ENCODE assay signal across 8 cellular contexts in the genomic region with DNA sequence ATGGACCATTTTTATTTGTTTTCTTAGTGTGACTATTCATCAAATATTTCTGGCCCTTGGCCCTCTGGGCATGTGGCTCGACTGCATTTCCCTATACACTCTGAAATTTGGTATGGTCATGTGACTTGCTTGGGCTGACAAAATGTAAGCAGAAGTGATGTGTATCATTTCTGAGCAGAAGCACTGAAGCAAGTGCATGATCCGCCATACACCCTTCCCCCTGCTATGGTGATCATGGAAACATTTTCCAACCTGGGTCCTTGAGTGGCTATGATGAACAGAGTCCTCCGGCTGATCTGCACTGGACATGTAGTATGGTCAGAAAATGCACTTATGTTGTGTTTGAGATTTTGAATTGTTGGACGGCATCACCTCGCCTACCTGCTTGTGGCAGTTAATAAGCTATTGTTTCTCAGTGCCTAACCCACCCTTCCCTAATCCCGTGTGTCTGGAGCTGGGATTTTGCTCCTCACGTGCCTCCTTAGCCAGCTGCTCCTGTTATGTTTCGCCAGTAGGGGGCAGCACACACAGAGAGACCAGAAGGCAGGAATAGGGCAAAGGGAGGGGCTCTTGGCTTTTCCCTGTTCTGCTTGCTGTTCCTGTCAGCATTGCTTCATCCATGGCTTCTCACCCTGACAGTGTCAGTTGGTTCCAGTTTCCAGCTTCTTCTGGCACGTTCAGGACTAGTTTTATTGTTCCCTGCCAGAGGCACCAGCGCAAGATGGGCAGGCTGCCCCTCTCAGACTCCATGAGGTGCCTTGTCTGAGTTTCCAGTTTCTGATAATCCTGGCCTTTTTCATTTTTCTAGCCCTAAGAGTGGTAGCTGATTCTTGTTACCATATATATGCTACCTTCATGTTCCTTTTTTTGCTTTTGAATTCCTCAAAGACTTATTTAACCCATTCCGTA.
DNase-seq lines count a peak whose midpoint lies in the region; ATAC-seq lines count a peak whose summit lies in the region.

No MANE protein-coding gene starts in this region.

- peak; percentile 14 to 43 for DNase-seq in NCI-H187 (lab: John Stamatoyannopoulos, UW)
- DNase-seq in NCI-H187 treated with DMSO at 0.1 percent for 48 hours (lab: John Stamatoyannopoulos, UW): no peak
- DNase-seq in HK-2 (ENCODE audit: unreplicated experiment): peak; percentile 78
- peak; percentile 42 for DNase-seq in NOMO-1 treated with DMSO at 0.1 percent for 48 hours (lab: John Stamatoyannopoulos, UW; ENCODE audit: unreplicated experiment)
- DNase-seq in activated naive CD4-positive, alpha-beta T cell treated with anti-CD3 and anti-CD28 coated beads, Interleukin-2, amount 50 U/mL, for 16 hours: peak; percentile 11
- peak; percentile 53 for DNase-seq in iPS DF 4.7 (ENCODE audit: extremely low read depth, low spot score)
- DNase-seq in stimulated activated CD4-positive, alpha-beta T cell treated with anti-CD3 and anti-CD28 coated beads, Interleukin-2, amount 100 ng/mL, for 48 hours: peak; percentile 51 to 56

- ATAC-seq in GM21526 (IDR thresholded peaks at IDR 0.05; ENCODE audit: low FRiP score, unreplicated experiment): peak; percentile 94
